In genomic region chrX:47361538-47362511, GRCh38 we compare ENCODE assay signal across 9 cellular contexts. TPM values are rescaled to one million over a fixed set of nuclear protein-coding genes. Genes with fewer than 3 reads are reported as not detected.
DNase-seq lines count a peak whose midpoint lies in the region; ATAC-seq, FAIRE-seq and TF ChIP-seq lines count a peak whose summit lies in the region.
"Had no signal": no experiment of that assay in that cellular context is flagged by ENCODE, and none has a peak within 500 bp of the region (broad histone marks: within the 10 kb centered on the region; RNA-seq: fewer than 3 reads in every experiment).

No MANE protein-coding gene starts in this region.

- H4K8ac ChIP-seq in mesenchymal stem cell (ENCODE audit: low read length), result peak overlapping the region; percentile 90

- no peak overlapping the region for H3K4ac ChIP-seq in mesenchymal stem cell (ENCODE audit: low read depth in 1 of 2, low read length in 2 of 2)

- peak overlapping the region; percentile 89 for H4K91ac ChIP-seq in mesenchymal stem cell (ENCODE audit: low read length)

- 6% methylated on average over 13 of the region's 13 CpGs for WGBS in mesenchymal stem cell
- 58% methylated on average over 13 of the region's 13 CpGs for WGBS in suprapubic skin

- H2AFZ ChIP-seq in mesenchymal stem cell (ENCODE audit: low read depth, low read length), result no peak overlapping the region
- H2AFZ ChIP-seq: PC-9 had no signal

- peak overlapping the region in 1 of 2 experiments; percentile 77 for H2BK12ac ChIP-seq in mesenchymal stem cell (ENCODE audit: low read length in 2 of 2)

- peak; percentile 91 for ATAC-seq in GM18498 (IDR thresholded peaks at IDR 0.05; ENCODE audit: unreplicated experiment)
- peak; percentile 90 for ATAC-seq in HG02798 (IDR thresholded peaks at IDR 0.05; ENCODE audit: poor library complexity, unreplicated experiment)

- peak overlapping the region; percentile 49 for H3K4me2 ChIP-seq in mesenchymal stem cell (ENCODE audit: low read length, poor library complexity, severe bottlenecking)
- H3K4me2 ChIP-seq: PC-9 had no signal

- H3K36me3 ChIP-seq in mesenchymal stem cell (ENCODE audit: control insufficient read depth in 1 of 2, insufficient read depth in 2 of 2, low read depth in 1 of 2, low read length in 2 of 2) (no peaks in the 10 kb centered on the region), suprapubic skin (no peaks in the 10 kb centered on the region)

- H3K27ac ChIP-seq in mesenchymal stem cell (ENCODE audit: low read length, poor library complexity, severe bottlenecking) (peak overlapping the region; percentile 98), suprapubic skin (no peak overlapping the region)
- H3K27ac ChIP-seq: PC-9 had no signal

- H3K4me3 ChIP-seq in AG09309 (ENCODE audit: control insufficient read depth, low read depth, low read length), result peak overlapping the region; percentile 35
- peak overlapping the region; percentile 54 for H3K4me3 ChIP-seq in epithelial cell of proximal tubule (ENCODE audit: low read depth, low read length)
- H3K4me3 ChIP-seq in mesenchymal stem cell (ENCODE audit: insufficient read depth in 1 of 2, low read depth in 1 of 2, low read length in 2 of 2), result peak overlapping the region in 1 of 2 experiments; percentile 66
- H3K4me3 ChIP-seq in suprapubic skin, result peak overlapping the region; percentile 28
- H3K4me3 ChIP-seq: PC-9 had no signal

- TF ChIP-seq EP300 in suprapubic skin (IDR thresholded peaks at IDR 0.05), result no peak

- peak; percentile 96 for FAIRE-seq in TTC549 (lab: Jason Lieb, UNC)

- peak overlapping the region; percentile 84 for H3K9ac ChIP-seq in mesenchymal stem cell (ENCODE audit: low read length)

- TF ChIP-seq CTCF in AG09309 (IDR thresholded peaks at IDR 0.05; ENCODE audit: control insufficient read depth, insufficient read depth, low read depth, low read length, missing control alignments) (peak; percentile 10), epithelial cell of proximal tubule (conservative IDR thresholded peaks at IDR 0.05; ENCODE audit: low read depth, low read length) (peak; percentile 27), suprapubic skin (IDR thresholded peaks at IDR 0.05) (no peak)

- H3K27me3 ChIP-seq in mesenchymal stem cell (ENCODE audit: control insufficient read depth in 1 of 2, insufficient read depth in 1 of 2, low read length in 2 of 2), result no peaks in the 10 kb centered on the region
- no peaks in the 10 kb centered on the region for H3K27me3 ChIP-seq in suprapubic skin

- DNase-seq in AG09309 (ENCODE audit: low read depth) (peak; percentile 79), NCI-H1694 (lab: John Stamatoyannopoulos, UW) (peak; percentile 77), epithelial cell of proximal tubule (ENCODE audit: low read depth) (peak; percentile 91), mesenchymal stem cell (peak; percentile 99), suprapubic skin (ENCODE audit: low spot score in 2 of 2) (peak in 1 of 2 donors; percentile 75)

- H3K18ac ChIP-seq in mesenchymal stem cell (ENCODE audit: low read depth in 1 of 2, low read length in 2 of 2), result peak overlapping the region in 1 of 2 experiments; percentile 98

- no peak overlapping the region for H3K14ac ChIP-seq in mesenchymal stem cell (ENCODE audit: low read length in 2 of 2)

- H3K4me1 ChIP-seq in mesenchymal stem cell (ENCODE audit: control insufficient read depth, insufficient read depth, low read depth, low read length) (peaks cover 1% of the 10 kb centered on the region), suprapubic skin (peaks cover 4% of the 10 kb centered on the region)

- H2BK5ac ChIP-seq in mesenchymal stem cell (ENCODE audit: low read depth, low read length, poor library complexity, severe bottlenecking), result peak overlapping the region; percentile 90

- TF ChIP-seq POLR2A in suprapubic skin (IDR thresholded peaks at IDR 0.05), result no peak

- no peaks in the 10 kb centered on the region for H3K79me1 ChIP-seq in mesenchymal stem cell (replicated peaks; ENCODE audit: low read length, poor library complexity, severe bottlenecking)

- H2BK15ac ChIP-seq in mesenchymal stem cell (ENCODE audit: low read depth, poor library complexity, severe bottlenecking), result no peak overlapping the region

- no peak overlapping the region for H2AK5ac ChIP-seq in mesenchymal stem cell (ENCODE audit: low read length, severe bottlenecking)

- no peak overlapping the region for H3K23ac ChIP-seq in mesenchymal stem cell (ENCODE audit: low read length in 2 of 2)

- H3K9me3 ChIP-seq in mesenchymal stem cell (ENCODE audit: control insufficient read depth, low read length) (no peaks in the 10 kb centered on the region), suprapubic skin (no peaks in the 10 kb centered on the region)

- H2BK120ac ChIP-seq in mesenchymal stem cell (ENCODE audit: low read depth, low read length), result peak overlapping the region; percentile 73

RNA-seq across cellular contexts. Expression of gene ZNF157, which starts 8.6 kb away (rescaled TPM):
- total RNA-seq in epithelial cell of proximal tubule, result 0.07 TPM in 1 of 2 replicates, not detected in the other
- 0.03 TPM for polyA plus RNA-seq in mesenchymal stem cell (2013, experiment 1 of 2)
- polyA plus RNA-seq in mesenchymal stem cell (2013, experiment 2 of 2), result 0.01 TPM
- total RNA-seq in suprapubic skin, result under 1 TPM in 2 of 4 donors, not detected in 2; 0.18 to 0.40 TPM
- total RNA-seq: PC-9 had no signal

Comparison
In these comparisons a context has a peak if more than half of its experiments do, and no peak if none do; other contexts are left out.
1. CTCF ChIP-seq: peak in AG09309 (single experiment) and epithelial cell of proximal tubule (single experiment); none in suprapubic skin (0 of 2).